In the genomic region with DNA sequence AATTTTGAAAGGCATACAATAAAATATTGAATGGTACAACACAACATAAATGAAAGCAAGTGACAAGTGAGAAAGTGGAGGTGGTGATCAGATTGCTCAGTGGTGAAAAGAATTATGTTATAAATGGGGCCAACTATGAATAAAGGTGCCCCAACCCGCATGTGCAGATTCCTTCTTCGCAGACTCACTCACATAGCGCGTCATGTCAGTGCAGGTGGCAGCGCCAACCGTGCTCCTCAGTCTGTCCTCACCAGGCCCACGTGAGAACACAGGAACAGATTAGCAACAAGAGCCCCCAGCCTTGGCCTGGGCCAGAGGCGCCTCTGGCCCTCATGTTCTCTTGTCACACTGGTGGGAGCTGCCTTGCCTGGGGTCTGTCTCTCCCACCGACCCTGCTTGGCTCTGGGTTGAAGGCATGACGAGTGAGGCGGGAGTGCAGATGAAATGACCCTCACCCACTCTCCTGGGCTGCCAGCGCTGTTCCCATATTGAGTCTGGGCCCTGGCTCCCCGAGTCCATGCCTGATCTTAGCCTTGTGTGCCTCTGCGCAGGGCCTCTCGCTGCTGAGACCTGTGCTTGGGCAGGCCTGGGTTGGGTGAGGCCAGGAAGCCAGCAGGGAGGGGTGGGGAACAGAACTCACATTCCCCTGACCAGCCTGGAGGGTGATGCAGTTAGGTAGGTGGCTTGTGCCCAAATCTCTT, we compare ENCODE assay signal across 14 cellular contexts. TPM values are rescaled to one million over a fixed set of nuclear protein-coding genes. Genes with fewer than 3 reads are reported as not detected.
DNase-seq lines count a peak whose midpoint lies in the region; TF ChIP-seq lines count a peak whose summit lies in the region.
"Had no signal": no experiment of that assay in that cellular context is flagged by ENCODE, and none has a peak within 500 bp of the region (broad histone marks: within the 10 kb centered on the region; RNA-seq: fewer than 3 reads in every experiment).

No MANE protein-coding gene starts in this region.

- peaks cover 4% of the 10 kb centered on the region; the same call in 1 of the 2 replicates for H3K4me1 ChIP-seq in iPS-20b (ENCODE audit: insufficient read depth, low read length)
- H3K4me1 ChIP-seq in Peyer's patch, result peaks cover 0 to 26% (median 16%) of the 10 kb centered on the region in 4 donors

- no peak overlapping the region for H3K4me3 Mint-ChIP-seq in activated naive CD4-positive, alpha-beta T cell treated with anti-CD3 and anti-CD28 coated beads, Interleukin-2, amount 10 ng/mL, durations not matched to agents 7 days and 5 days
- peak overlapping the region; percentile 77 for H3K4me3 Mint-ChIP-seq in type B pancreatic cell
- H3K4me3 Mint-ChIP-seq: dendritic cell treated with granulocyte-macrophage colony-stimulating factor and Interleukin-4, amounts not matched to agents 40 ng/mL and 50 ng/mL, for 4 days had no signal

- H3K27ac Mint-ChIP-seq in activated naive CD4-positive, alpha-beta T cell treated with anti-CD3 and anti-CD28 coated beads, Interleukin-2, amount 10 ng/mL, durations not matched to agents 7 days and 5 days, result peak overlapping the region; percentile 24
- peak overlapping the region; percentile 72 for H3K27ac Mint-ChIP-seq in type B pancreatic cell
- H3K27ac Mint-ChIP-seq: dendritic cell treated with granulocyte-macrophage colony-stimulating factor and Interleukin-4, amounts not matched to agents 40 ng/mL and 50 ng/mL, for 4 days had no signal

- H3K9me3 Mint-ChIP-seq in activated naive CD4-positive, alpha-beta T cell treated with anti-CD3 and anti-CD28 coated beads, Interleukin-2, amount 10 ng/mL, durations not matched to agents 7 days and 5 days, result no peaks in the 10 kb centered on the region
- H3K9me3 Mint-ChIP-seq in type B pancreatic cell, result no peaks in the 10 kb centered on the region
- H3K9me3 Mint-ChIP-seq: dendritic cell treated with granulocyte-macrophage colony-stimulating factor and Interleukin-4, amounts not matched to agents 40 ng/mL and 50 ng/mL, for 4 days had no signal

- peaks cover 59% of the 10 kb centered on the region for H3K36me3 Mint-ChIP-seq in activated naive CD4-positive, alpha-beta T cell treated with anti-CD3 and anti-CD28 coated beads, Interleukin-2, amount 10 ng/mL, durations not matched to agents 7 days and 5 days
- peaks cover 5% of the 10 kb centered on the region for H3K36me3 Mint-ChIP-seq in type B pancreatic cell

- H3K36me3 ChIP-seq in iPS-20b (ENCODE audit: insufficient read depth, low read depth, low read length), result no peaks in the 10 kb centered on the region
- H3K36me3 ChIP-seq in Peyer's patch, result peaks cover 0 to 20% (median 0%) of the 10 kb centered on the region in 3 donors
- H3K36me3 ChIP-seq: ovary had no signal

- H3K4me3 ChIP-seq in iPS-20b (ENCODE audit: low read length) (peak overlapping the region; percentile 78; the same call in 1 of the 2 replicates), Peyer's patch (no peak overlapping the region)

- DNase-seq in activated naive CD4-positive, alpha-beta T cell treated with anti-CD3 and anti-CD28 coated beads, Interleukin-2, amount 10 ng/mL, durations not matched to agents 7 days and 5 days, result no peak
- no peak for DNase-seq in activated naive CD4-positive, alpha-beta T cell treated with Interleukin-2 at 50 U/mL for 16 hours
- DNase-seq in type B pancreatic cell (ENCODE audit: extremely low spot score, unreplicated experiment) (no peak), cerebellar cortex (ENCODE audit: low spot score) (no peak), Peyer's patch (no peak)
- DNase-seq in stimulated activated CD8-positive, alpha-beta memory T cell treated with anti-CD3 and anti-CD28 coated beads, Interleukin-4, amount 100 ng/mL, for 48 hours, result no peak
- DNase-seq: aorta; NK-92 treated with Interleukin-12 subunit alpha and Interleukin-12 subunit beta, amount 100 ng/mL, for 24 hours; spleen; testis had no signal

- no peaks in the 10 kb centered on the region for H3K27me3 Mint-ChIP-seq in activated naive CD4-positive, alpha-beta T cell treated with anti-CD3 and anti-CD28 coated beads, Interleukin-2, amount 10 ng/mL, durations not matched to agents 7 days and 5 days
- H3K27me3 Mint-ChIP-seq in type B pancreatic cell, result no peaks in the 10 kb centered on the region
- H3K27me3 Mint-ChIP-seq: dendritic cell treated with granulocyte-macrophage colony-stimulating factor and Interleukin-4, amounts not matched to agents 40 ng/mL and 50 ng/mL, for 4 days had no signal

- H3K9me3 ChIP-seq in iPS-20b (ENCODE audit: insufficient read depth, low read depth, low read length), result no peaks in the 10 kb centered on the region
- H3K9me3 ChIP-seq in Peyer's patch, result no peaks in the 10 kb centered on the region
- H3K9me3 ChIP-seq: ovary, spleen, testis had no signal

- peak overlapping the region; percentile 82 for H3K27ac ChIP-seq in VCaP
- H3K27ac ChIP-seq in iPS-20b (ENCODE audit: low read length), result no peak overlapping the region
- no peak overlapping the region for H3K27ac ChIP-seq in Peyer's patch

- CTCF ChIA-PET in activated naive CD4-positive, alpha-beta T cell treated with anti-CD3 and anti-CD28 coated beads, Interleukin-2, amount 10 ng/mL, durations not matched to agents 7 days and 5 days (lab: Charles Lee), result interaction anchor here (1.1 kb wide), 1 partner anchor 95 kb away, joined by 4 read pairs; no protein-coding TSS in a partner anchor

- peaks cover 45% of the 10 kb centered on the region for H3K4me1 Mint-ChIP-seq in activated naive CD4-positive, alpha-beta T cell treated with anti-CD3 and anti-CD28 coated beads, Interleukin-2, amount 10 ng/mL, durations not matched to agents 7 days and 5 days
- peaks cover 4% of the 10 kb centered on the region for H3K4me1 Mint-ChIP-seq in type B pancreatic cell (ENCODE audit: unreplicated experiment)

- no peak overlapping the region for H3K9ac ChIP-seq in iPS-20b (ENCODE audit: low read depth, low read length)

- TF ChIP-seq POLR2A in Peyer's patch (IDR thresholded peaks at IDR 0.05), result no peak

- H3K27me3 ChIP-seq in iPS-20b (ENCODE audit: insufficient read depth, low read length), result peaks cover 31% of the 10 kb centered on the region
- no peaks in the 10 kb centered on the region for H3K27me3 ChIP-seq in Peyer's patch
- H3K27me3 ChIP-seq: ovary, spleen, testis had no signal

- TF ChIP-seq CTCF in VCaP (conservative IDR thresholded peaks at IDR 0.05), result no peak
- no peak for TF ChIP-seq CTCF in type B pancreatic cell (conservative IDR thresholded peaks at IDR 0.05)
- no peak for TF ChIP-seq CTCF in Peyer's patch (IDR thresholded peaks at IDR 0.05)

RNA-seq across cellular contexts. Expression of gene ATG16L2, which starts 6.4 kb away (rescaled TPM):
- 26.3 and 29.5 TPM in 2 replicates for total RNA-seq in type B pancreatic cell (ENCODE audit: low replicate concordance)
- 100 to 1,000 TPM in 1 of 4 donors, 10 to 100 TPM in 3; 39.9 to 226 (median 65.0) TPM for total RNA-seq in Peyer's patch

RNA-seq across cellular contexts. Expression of gene STARD10, which starts 26.7 kb away (rescaled TPM):
- total RNA-seq in type B pancreatic cell (ENCODE audit: low replicate concordance) (170 and 313 TPM in 2 replicates), Peyer's patch (100 to 1,000 TPM; 118 to 187 (median 168) TPM)
